14 cellular contexts compared by ENCODE assay signal in genomic region chr21:45072963-45073300, GRCh38. TPM values are rescaled to one million over a fixed set of nuclear protein-coding genes. Genes with fewer than 3 reads are reported as not detected.
DNase-seq lines count a peak whose midpoint lies in the region; ATAC-seq and TF ChIP-seq lines count a peak whose summit lies in the region.
"Had no signal": no experiment of that assay in that cellular context is flagged by ENCODE, and none has a peak within 500 bp of the region (broad histone marks: within the 10 kb centered on the region; RNA-seq: fewer than 3 reads in every experiment).

No MANE protein-coding gene starts in this region.

- no peak for TF ChIP-seq CTCF in AG09309 (IDR thresholded peaks at IDR 0.05; ENCODE audit: control insufficient read depth, insufficient read depth, low read depth, low read length, missing control alignments)
- TF ChIP-seq CTCF in Calu3 (IDR thresholded peaks at IDR 0.05; ENCODE audit: unreplicated experiment), result no peak
- TF ChIP-seq CTCF in osteoblast (IDR thresholded peaks at IDR 0.05; ENCODE audit: extremely low read depth, low read depth, low read length), result no peak

- DNase-seq in AG09309 (ENCODE audit: low read depth) (no peak), Calu3 (no peak), osteoblast (ENCODE audit: insufficient read length, low spot score, missing footprints) (no peak), NCI-H345 (lab: John Stamatoyannopoulos, UW) (no peak)
- DNase-seq in activated naive CD8-positive, alpha-beta T cell treated with anti-CD3 and anti-CD28 coated beads, Interleukin-2, amount 10 ng/mL, durations not matched to agents 7 days and 5 days, result no peak
- DNase-seq in central memory CD4-positive, alpha-beta T cell, result no peak
- DNase-seq: activated CD4-positive, alpha-beta T cell treated with anti-CD3 and anti-CD28 coated beads, Interleukin-2, amount 50 U/mL, for 1 hour; DMS153; stimulated activated CD4-positive, alpha-beta T cell treated with anti-CD3 and anti-CD28 coated beads, Interleukin-2, amount 100 ng/mL, for 48 hours; SW 1271 had no signal

- no peaks in the 10 kb centered on the region for H3K9me3 Mint-ChIP-seq in Calu3 (ENCODE audit: low read depth, unreplicated experiment)
- no peaks in the 10 kb centered on the region for H3K9me3 Mint-ChIP-seq in activated naive CD8-positive, alpha-beta T cell treated with anti-CD3 and anti-CD28 coated beads, Interleukin-2, amount 10 ng/mL, durations not matched to agents 7 days and 5 days
- H3K9me3 Mint-ChIP-seq: stimulated activated naive CD8-positive, alpha-beta T cell treated with anti-CD3 and anti-CD28 coated beads, Interleukin-15, Interleukin-2, amounts not matched to agents 100 ng/mL and 50 ng/mL, for 24 hours had no signal

- POLR2A ChIA-PET in activated naive CD8-positive, alpha-beta T cell treated with anti-CD3 and anti-CD28 coated beads, Interleukin-2, amount 10 ng/mL, durations not matched to agents 7 days and 5 days (lab: Charles Lee), result no interaction called here

- H3K36me3 Mint-ChIP-seq in Calu3 (ENCODE audit: insufficient read depth, unreplicated experiment), result peaks cover 7% of the 10 kb centered on the region
- no peaks in the 10 kb centered on the region for H3K36me3 Mint-ChIP-seq in activated naive CD8-positive, alpha-beta T cell treated with anti-CD3 and anti-CD28 coated beads, Interleukin-2, amount 10 ng/mL, durations not matched to agents 7 days and 5 days

- H4K20me1 ChIP-seq in osteoblast (ENCODE audit: insufficient read depth, low read length), result no peaks in the 10 kb centered on the region

- H2AFZ ChIP-seq in osteoblast (ENCODE audit: low read length), result no peak overlapping the region

- no peak for ATAC-seq in activated naive CD8-positive, alpha-beta T cell treated with anti-CD3 and anti-CD28 coated beads, Interleukin-2, amount 10 ng/mL, durations not matched to agents 7 days and 5 days (ENCODE audit: low read depth)
- ATAC-seq in GM19395 (IDR thresholded peaks at IDR 0.05; ENCODE audit: unreplicated experiment) (no peak), GM21717 (IDR thresholded peaks at IDR 0.05; ENCODE audit: unreplicated experiment) (no peak)

- peaks cover 13% of the 10 kb centered on the region for H3K27me3 Mint-ChIP-seq in Calu3 (ENCODE audit: unreplicated experiment)
- H3K27me3 Mint-ChIP-seq in activated naive CD8-positive, alpha-beta T cell treated with anti-CD3 and anti-CD28 coated beads, Interleukin-2, amount 10 ng/mL, durations not matched to agents 7 days and 5 days, result no peaks in the 10 kb centered on the region
- H3K27me3 Mint-ChIP-seq: stimulated activated naive CD8-positive, alpha-beta T cell treated with anti-CD3 and anti-CD28 coated beads, Interleukin-15, Interleukin-2, amounts not matched to agents 100 ng/mL and 50 ng/mL, for 24 hours had no signal

- H3K36me3 ChIP-seq in osteoblast (ENCODE audit: insufficient read depth, low read length), result no peaks in the 10 kb centered on the region
- H3K36me3 ChIP-seq: ovary had no signal

- H3K27me3 ChIP-seq in osteoblast (ENCODE audit: insufficient read depth, low read length), result no peaks in the 10 kb centered on the region
- H3K27me3 ChIP-seq: ovary had no signal

- H3K4me2 ChIP-seq in osteoblast (ENCODE audit: insufficient read depth, low read length), result peak overlapping the region; percentile 85

- H3K9me3 ChIP-seq in osteoblast (ENCODE audit: low read depth, low read length), result no peaks in the 10 kb centered on the region
- H3K9me3 ChIP-seq: ovary had no signal

- H3K4me3 Mint-ChIP-seq in Calu3 (ENCODE audit: low read depth, unreplicated experiment), result peak overlapping the region; percentile 73
- H3K4me3 Mint-ChIP-seq in activated naive CD8-positive, alpha-beta T cell treated with anti-CD3 and anti-CD28 coated beads, Interleukin-2, amount 10 ng/mL, durations not matched to agents 7 days and 5 days, result peak overlapping the region; percentile 12

- intact Hi-C loops in Calu3 (cut with micrococcal nuclease; ENCODE audit: unreplicated experiment), result no loop called here

- BruUV-seq in Calu3 (replicated peaks; lab: Mats Ljungman, UMichigan), result no TSS peak

- H3K4me3 ChIP-seq in AG09309 (ENCODE audit: control insufficient read depth, low read depth, low read length) (peak overlapping the region; percentile 75), osteoblast (ENCODE audit: insufficient read depth, low read length) (peak overlapping the region; percentile 82)

- H3K27ac ChIP-seq in osteoblast (ENCODE audit: low read depth, low read length), result no peak overlapping the region

- no peaks in the 10 kb centered on the region for H3K4me1 Mint-ChIP-seq in Calu3 (ENCODE audit: low read depth, unreplicated experiment)
- peaks cover 25% of the 10 kb centered on the region for H3K4me1 Mint-ChIP-seq in activated naive CD8-positive, alpha-beta T cell treated with anti-CD3 and anti-CD28 coated beads, Interleukin-2, amount 10 ng/mL, durations not matched to agents 7 days and 5 days

- H3K4me1 ChIP-seq in osteoblast (ENCODE audit: insufficient read depth, low read length), result peaks cover 18% of the 10 kb centered on the region

- no peak overlapping the region for H3K27ac Mint-ChIP-seq in Calu3 (ENCODE audit: unreplicated experiment)
- no peak overlapping the region for H3K27ac Mint-ChIP-seq in activated naive CD8-positive, alpha-beta T cell treated with anti-CD3 and anti-CD28 coated beads, Interleukin-2, amount 10 ng/mL, durations not matched to agents 7 days and 5 days

- CTCF ChIA-PET in Calu3 (lab: Charles Lee), result interaction anchor here (1.3 kb wide), 1 partner anchor 64 kb away, joined by 3 read pairs; no protein-coding TSS in a partner anchor

- peaks cover 23% of the 10 kb centered on the region for H3K79me2 ChIP-seq in osteoblast (ENCODE audit: insufficient read depth, low read length)

RNA-seq across cellular contexts. Expression of gene ADARB1, which starts 1.4 kb away (rescaled TPM):
- total RNA-seq in Calu3 (2022) (1.7 and 2.8 TPM in 2 replicates), osteoblast (19.5 and 28.9 TPM in 2 replicates)
- total RNA-seq in activated naive CD8-positive, alpha-beta T cell treated with anti-CD3 and anti-CD28 coated beads, Interleukin-2, amount 10 ng/mL, durations not matched to agents 7 days and 5 days, result 10 to 100 TPM; 48.3 to 48.4 TPM
